28 cellular contexts compared by ENCODE assay signal in the genomic region with DNA sequence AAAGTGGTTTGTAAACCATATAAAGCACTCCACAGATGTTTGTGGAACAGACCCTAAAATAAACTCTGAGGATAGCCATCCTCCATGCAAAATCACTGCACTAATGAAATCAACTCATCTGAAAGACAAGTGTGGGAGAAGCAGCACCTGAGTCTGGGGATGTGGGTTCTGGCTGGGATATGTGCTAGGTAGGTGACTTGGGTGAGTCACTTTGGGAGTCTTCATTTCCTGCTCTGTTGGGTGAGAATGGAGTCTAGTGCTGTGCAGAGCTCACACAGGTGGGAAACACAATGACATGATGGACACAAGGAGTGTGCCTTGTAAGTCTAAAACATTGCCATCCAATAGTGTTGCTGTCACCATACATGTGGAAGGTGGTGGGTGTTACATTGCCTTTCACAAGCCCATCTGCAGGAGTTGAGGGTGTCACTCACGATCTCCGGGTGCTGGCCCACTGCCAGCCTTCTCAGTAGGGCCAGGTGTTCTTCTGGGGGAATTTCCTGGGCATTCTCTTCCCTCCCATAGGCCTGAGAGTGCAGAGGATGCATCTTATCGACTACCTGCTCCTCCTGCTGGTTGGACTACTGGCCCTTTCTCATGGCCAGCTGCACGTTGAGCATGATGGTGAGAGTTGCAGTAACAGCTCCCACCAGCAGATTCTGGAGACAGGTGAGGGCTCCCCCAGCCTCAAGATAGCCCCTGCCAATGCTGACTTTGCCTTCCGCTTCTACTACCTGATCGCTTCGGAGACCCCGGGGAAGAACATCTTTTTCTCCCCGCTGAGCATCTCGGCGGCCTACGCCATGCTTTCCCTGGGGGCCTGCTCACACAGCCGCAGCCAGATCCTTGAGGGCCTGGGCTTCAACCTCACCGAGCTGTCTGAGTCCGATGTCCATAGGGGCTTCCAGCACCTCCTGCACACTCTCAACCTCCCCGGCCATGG. TPM values are rescaled to one million over a fixed set of nuclear protein-coding genes. Genes with fewer than 3 reads are reported as not detected.
DNase-seq lines count a peak whose midpoint lies in the region; ATAC-seq, FAIRE-seq and TF ChIP-seq lines count a peak whose summit lies in the region.
"Had no signal": no experiment of that assay in that cellular context is flagged by ENCODE, and none has a peak within 500 bp of the region (broad histone marks: within the 10 kb centered on the region; RNA-seq: fewer than 3 reads in every experiment).

No MANE protein-coding gene starts in this region.

- CTCF ChIA-PET in mammary epithelial cell (lab: Charles Lee; ENCODE audit: low non-redundant PET), result no interaction called here
- CTCF ChIA-PET in MCF 10A (lab: Yijun Ruan, JAX), result interaction anchor here (4.8 kb wide), 1 partner anchor 14 kb away, joined by 32 read pairs; no protein-coding TSS in a partner anchor
- CTCF ChIA-PET in HepG2 (lab: Yijun Ruan, JAX; ENCODE audit: low intra/inter-chr PET ratio, low total read pairs), result no interaction called here

- H3K4me1 ChIP-seq in mammary epithelial cell (ENCODE audit: insufficient read depth, low read length) (no peaks in the 10 kb centered on the region), HepG2 (ENCODE audit: insufficient read depth, low read length) (peaks cover 72% of the 10 kb centered on the region)
- H3K4me1 ChIP-seq: SJSA1 had no signal

- no peak overlapping the region for H3K4me3 Mint-ChIP-seq in MCF 10A (ENCODE audit: unreplicated experiment)
- H3K4me3 Mint-ChIP-seq: GM23338 had no signal

- ATAC-seq in HepG2 (no peak), omental fat pad (ENCODE audit: low FRiP score) (no peak), HG03521 (IDR thresholded peaks at IDR 0.05; ENCODE audit: unreplicated experiment) (no peak)
- ATAC-seq: GM23338, Right ventricle myocardium inferior had no signal

- H3K4me2 ChIP-seq in mammary epithelial cell (ENCODE audit: insufficient read depth, low read depth, low read length) (no peak overlapping the region), HepG2 (ENCODE audit: low read depth, low read length) (peak overlapping the region; percentile 79)
- H3K4me2 ChIP-seq: GM23338 had no signal

- dilution Hi-C loops in mammary epithelial cell (cut with HindIII; ENCODE audit: low sequenced_read_pairs), result no loop called here

- H4K20me1 ChIP-seq in mammary epithelial cell (ENCODE audit: insufficient read depth, low read length) (no peaks in the 10 kb centered on the region), HepG2 (ENCODE audit: insufficient read depth, low read length) (no peaks in the 10 kb centered on the region)

- H3K9ac ChIP-seq in mammary epithelial cell (ENCODE audit: insufficient read depth, low read length), result no peak overlapping the region
- no peak overlapping the region for H3K9ac ChIP-seq in HepG2 (ENCODE audit: insufficient read depth, low read depth, low read length)

- H3K4me1 Mint-ChIP-seq in MCF 10A (ENCODE audit: insufficient read depth, unreplicated experiment), result no peaks in the 10 kb centered on the region
- H3K4me1 Mint-ChIP-seq: GM23338 had no signal

- TF ChIP-seq EP300 in HepG2 (IDR thresholded peaks at IDR 0.05; ENCODE audit: low read depth in 2 of 2, low read length in 2 of 2) (no peak), HepG2 (CRISPR knock-in tag; IDR thresholded peaks at IDR 0.05; ENCODE audit: borderline replicate concordance) (no peak)

- BruUV-seq in mammary epithelial cell (replicated peaks; lab: Mats Ljungman, UMichigan), result no TSS peak
- BruUV-seq in MCF 10A (replicated peaks; lab: Mats Ljungman, UMichigan), result no TSS peak
- BruUV-seq in HepG2 (replicated peaks; lab: Mats Ljungman, UMichigan), result no TSS peak

- no peak for TF ChIP-seq POLR2A in HepG2 (IDR thresholded peaks at IDR 0.05; ENCODE audit: insufficient read depth in 1 of 2, low read depth in 2 of 2, low read length in 2 of 2)

- H3K79me2 ChIP-seq in mammary epithelial cell (ENCODE audit: insufficient read depth, low read length) (no peaks in the 10 kb centered on the region), HepG2 (ENCODE audit: insufficient read depth, low read length) (peaks cover 3% of the 10 kb centered on the region)

- intact Hi-C loops in mammary epithelial cell (cut with micrococcal nuclease), result no loop called here
- intact Hi-C loops in MCF 10A (cut with micrococcal nuclease), result no loop called here
- intact Hi-C loops in HepG2 (cut with micrococcal nuclease; ENCODE audit: unreplicated experiment), result loop anchor here (5.0 kb wide), 1 partner anchor 34 kb away; no protein-coding TSS in a partner anchor

- POLR2A ChIA-PET in MCF 10A (lab: Yijun Ruan, JAX) (interaction anchor here (1.1 kb wide), 1 partner anchor 30 kb away, joined by 3 read pairs; no protein-coding TSS in a partner anchor), HepG2 (lab: Yijun Ruan, JAX) (interaction anchor here (0.8 to 4.6 kb wide), 6 partner anchors 11 to 52 kb away, joined by 4 to 51 read pairs (median 30); partner anchors contain the start of genes SERPINA3 and SERPINA5)

- no peak for FAIRE-seq in HepG2 (lab: Jason Lieb, UNC)
- FAIRE-seq: GM18507, RCC 7860 had no signal

- 88% methylated on average over 9 of the region's 16 CpGs for WGBS in mammary epithelial cell (ENCODE audit: low coverage, missing lambda C conversion rate)
- WGBS in HepG2 (ENCODE audit: low lambda C conversion rate), result 91% methylated on average over 16 of the region's 16 CpGs

- no peaks in the 10 kb centered on the region for H3K27me3 Mint-ChIP-seq in MCF 10A (ENCODE audit: insufficient read depth, unreplicated experiment)

- H3K27me3 ChIP-seq in mammary epithelial cell (ENCODE audit: insufficient read depth, low read length), result no peaks in the 10 kb centered on the region
- no peaks in the 10 kb centered on the region for H3K27me3 ChIP-seq in HepG2 (ENCODE audit: control insufficient read depth in 1 of 2, insufficient read depth in 2 of 2, low read length in 2 of 2)
- H3K27me3 ChIP-seq: SJSA1 had no signal

- TF ChIP-seq CTCF in mammary epithelial cell (conservative IDR thresholded peaks at IDR 0.05 in 1 of 2, IDR thresholded peaks at IDR 0.05 in 1 of 2; ENCODE audit: extremely low read depth in 1 of 2, insufficient read depth in 1 of 2, low read depth in 1 of 2, low read length in 2 of 2) (no peak), MCF 10A (IDR thresholded peaks at IDR 0.05; ENCODE audit: unreplicated experiment) (no peak), HepG2 (CRISPR knock-in tag; IDR thresholded peaks at IDR 0.05) (no peak), omental fat pad (IDR thresholded peaks at IDR 0.05) (no peak)

- H3K36me3 ChIP-seq in mammary epithelial cell (ENCODE audit: insufficient read depth, low read length) (no peaks in the 10 kb centered on the region), HepG2 (replicated peaks in 1 of 2; ENCODE audit: control insufficient read depth in 1 of 2, insufficient read depth in 2 of 2, low read length in 2 of 2) (no peaks in the 10 kb centered on the region)
- H3K36me3 ChIP-seq: SJSA1 had no signal

- no peaks in the 10 kb centered on the region for H3K36me3 Mint-ChIP-seq in MCF 10A (ENCODE audit: insufficient read depth, unreplicated experiment)

- H3K9me3 ChIP-seq in mammary epithelial cell (replicated peaks; ENCODE audit: insufficient read depth, low read length), result no peaks in the 10 kb centered on the region
- no peaks in the 10 kb centered on the region for H3K9me3 ChIP-seq in HepG2 (ENCODE audit: low read length)
- H3K9me3 ChIP-seq: SJSA1 had no signal

- no peaks in the 10 kb centered on the region for H3K9me3 Mint-ChIP-seq in MCF 10A (ENCODE audit: unreplicated experiment)
- H3K9me3 Mint-ChIP-seq: GM23338 had no signal

- H3K4me3 ChIP-seq in mammary epithelial cell (replicated peaks in 1 of 3; ENCODE audit: insufficient read depth in 1 of 3, low read depth in 2 of 3, low read length in 3 of 3) (no peak overlapping the region), HepG2 (replicated peaks in 1 of 3; ENCODE audit: insufficient read depth in 1 of 3, low read depth in 2 of 3, low read length in 3 of 3) (no peak overlapping the region)
- H3K4me3 ChIP-seq: GM23338, SJSA1 had no signal

- in situ Hi-C loops in mammary epithelial cell (cut with MboI; ENCODE audit: low sequenced_read_pairs in 2 of 2) (no loop called here), HepG2 (cut with HindIII; ENCODE audit: extremely low pct_ligation_motif_present, low pct_unique_long_range_greater_than_20kb) (no loop called here)

- H2AFZ ChIP-seq in mammary epithelial cell (ENCODE audit: low read depth, low read length), result no peak overlapping the region
- H2AFZ ChIP-seq in HepG2 (ENCODE audit: low read length), result no peak overlapping the region
- H2AFZ ChIP-seq: GM23338 had no signal

- no peak for TF ChIP-seq RAD21 in HepG2 (CRISPR knock-in tag; IDR thresholded peaks at IDR 0.05)

- DNase-seq in mammary epithelial cell (peak; percentile 20), MCF 10A (ENCODE audit: unreplicated experiment) (no peak), HepG2 (ENCODE audit: low spot score) (no peak), omental fat pad (ENCODE audit: low spot score) (peak; percentile 11), NOMO-1 treated with DMSO at 0.1 percent for 48 hours (lab: John Stamatoyannopoulos, UW; ENCODE audit: unreplicated experiment) (no peak), NCI-H128 (lab: John Stamatoyannopoulos, UW; ENCODE audit: unreplicated experiment) (no peak), hypothalamus (lab: John Stamatoyannopoulos, UW) (no peak)
- DNase-seq: 8988T, GDM1, HCEC 1CT, KBM-7, NCI-H1092 treated with DMSO at 0.1 percent for 48 hours, NCI-H146, NCI-H2029, NCI-H2171, NCI-H345, NCI-H524 treated with DMSO at 0.1 percent for 48 hours, OCI-M1 had no signal

- H3K27ac Mint-ChIP-seq in MCF 10A (ENCODE audit: low read depth, unreplicated experiment), result no peak overlapping the region
- H3K27ac Mint-ChIP-seq: GM23338 had no signal

- H3K27ac ChIP-seq in mammary epithelial cell (ENCODE audit: insufficient read depth, low read depth, low read length) (no peak overlapping the region), HepG2 (ENCODE audit: extremely low read length, insufficient read depth, low read length) (peak overlapping the region; percentile 3)
- H3K27ac ChIP-seq: C4-2B, HL-60, SJSA1 had no signal

RNA-seq across cellular contexts. Expression of gene SERPINA4, which starts 2.0 kb away (rescaled TPM):
- not detected for total RNA-seq in mammary epithelial cell
- not detected for polyA plus RNA-seq in mammary epithelial cell
- polyA minus RNA-seq in mammary epithelial cell, result not detected
- not detected in 2 replicates for total RNA-seq in MCF 10A (2022)
- 17.2 and 39.1 TPM in 2 replicates for total RNA-seq in HepG2 (2016; rRNA removed; fragmentation: Illumina TruSeq; extraction: Trizol)
- total RNA-seq in HepG2 (2016; cell fraction: cytosol; rRNA removed; fragmentation: Illumina TruSeq; extraction: Trizol; ENCODE audit: low read depth), result 5.1 and 5.2 TPM in 2 replicates
- 18.0 and 38.7 TPM in 2 replicates for total RNA-seq in HepG2 (2016; cell fraction: insoluble cytoplasmic fraction; rRNA removed; fragmentation: Illumina TruSeq; extraction: Trizol)
- total RNA-seq in HepG2 (2016; cell fraction: membrane; rRNA removed; fragmentation: Illumina TruSeq; extraction: Trizol), result 9.0 and 10.8 TPM in 2 replicates
- total RNA-seq in HepG2 (2016; cell fraction: nucleus; rRNA removed; fragmentation: Illumina TruSeq; extraction: Trizol), result 31.1 and 34.0 TPM in 2 replicates
- polyA plus RNA-seq in HepG2 (2011; rRNA removed), result 57.8 and 82.7 TPM in 2 replicates
- 51.9 and 68.1 TPM in 2 replicates for polyA plus RNA-seq in HepG2 (2011; cell fraction: cytosol; rRNA removed)
- 26.7 and 38.8 TPM in 2 replicates for polyA plus RNA-seq in HepG2 (2011; cell fraction: nucleus; rRNA removed)
- polyA plus RNA-seq in HepG2 (2012), result 39.8 and 51.8 TPM in 2 replicates
- polyA plus RNA-seq in HepG2 (2016; cell fraction: cytosol; fragmentation: Illumina TruSeq; extraction: Trizol; ENCODE audit: low read depth), result 4.5 and 5.5 TPM in 2 replicates
- 17.2 and 17.4 TPM in 2 replicates for polyA plus RNA-seq in HepG2 (2016; cell fraction: insoluble cytoplasmic fraction; fragmentation: Illumina TruSeq; extraction: Trizol; ENCODE audit: low read depth)
- polyA plus RNA-seq in HepG2 (2016; cell fraction: membrane; fragmentation: Illumina TruSeq; extraction: Trizol; ENCODE audit: low read depth), result 7.7 and 8.0 TPM in 2 replicates
- polyA plus RNA-seq in HepG2 (2016; cell fraction: nucleus; fragmentation: Illumina TruSeq; extraction: Trizol; ENCODE audit: insufficient read depth, low read depth), result 48.5 and 50.8 TPM in 2 replicates
- polyA minus RNA-seq in HepG2 (2011; rRNA and poly(A)+ RNA removed; ENCODE audit: low replicate concordance), result 48.7 TPM in 1 of 2 replicates, not detected in the other
- 12.7 and 23.3 TPM in 2 replicates for polyA minus RNA-seq in HepG2 (2011; cell fraction: cytosol; rRNA and poly(A)+ RNA removed)
- polyA minus RNA-seq in HepG2 (2011; cell fraction: nucleus; rRNA and poly(A)+ RNA removed), result 13.5 and 19.5 TPM in 2 replicates
- total RNA-seq in omental fat pad, result not detected
- total RNA-seq: GM23338, Right ventricle myocardium inferior, SJSA1 had no signal
- polyA plus RNA-seq: AG04450, GM23338 had no signal

RNA-seq across cellular contexts. Expression of gene SERPINA5, which starts 18.0 kb away (rescaled TPM):
- total RNA-seq in mammary epithelial cell (1 to 10 TPM in 1 of 2 donors, not detected in 1; 1.7 TPM), MCF 10A (2022) (0.35 TPM in 1 of 2 replicates, not detected in the other), HepG2 (2016; rRNA removed; fragmentation: Illumina TruSeq; extraction: Trizol) (237 and 498 TPM in 2 replicates), omental fat pad (1 to 10 TPM in 1 of 4 donors, under 1 TPM in 3; 0.24 to 4.3 (median 0.48) TPM)
- polyA plus RNA-seq in mammary epithelial cell (0.22 TPM), HepG2 (2011; rRNA removed) (449 and 569 TPM in 2 replicates)
- polyA minus RNA-seq in mammary epithelial cell, result not detected
- total RNA-seq in HepG2 (2016; cell fraction: cytosol; rRNA removed; fragmentation: Illumina TruSeq; extraction: Trizol; ENCODE audit: low read depth), result 71.6 and 82.2 TPM in 2 replicates
- 219 and 507 TPM in 2 replicates for total RNA-seq in HepG2 (2016; cell fraction: insoluble cytoplasmic fraction; rRNA removed; fragmentation: Illumina TruSeq; extraction: Trizol)
- 187 and 205 TPM in 2 replicates for total RNA-seq in HepG2 (2016; cell fraction: membrane; rRNA removed; fragmentation: Illumina TruSeq; extraction: Trizol)
- total RNA-seq in HepG2 (2016; cell fraction: nucleus; rRNA removed; fragmentation: Illumina TruSeq; extraction: Trizol), result 372 and 429 TPM in 2 replicates
- 331 and 435 TPM in 2 replicates for polyA plus RNA-seq in HepG2 (2011; cell fraction: cytosol; rRNA removed)
- polyA plus RNA-seq in HepG2 (2011; cell fraction: nucleus; rRNA removed), result 165 and 220 TPM in 2 replicates
- polyA plus RNA-seq in HepG2 (2012), result 423 and 569 TPM in 2 replicates
- polyA plus RNA-seq in HepG2 (2016; cell fraction: cytosol; fragmentation: Illumina TruSeq; extraction: Trizol; ENCODE audit: low read depth), result 81.2 and 88.3 TPM in 2 replicates
- 241 and 254 TPM in 2 replicates for polyA plus RNA-seq in HepG2 (2016; cell fraction: insoluble cytoplasmic fraction; fragmentation: Illumina TruSeq; extraction: Trizol; ENCODE audit: low read depth)
- polyA plus RNA-seq in HepG2 (2016; cell fraction: membrane; fragmentation: Illumina TruSeq; extraction: Trizol; ENCODE audit: low read depth), result 159 and 171 TPM in 2 replicates
- 573 and 590 TPM in 2 replicates for polyA plus RNA-seq in HepG2 (2016; cell fraction: nucleus; fragmentation: Illumina TruSeq; extraction: Trizol; ENCODE audit: insufficient read depth, low read depth)
- 0.30 and 414 TPM in 2 replicates for polyA minus RNA-seq in HepG2 (2011; rRNA and poly(A)+ RNA removed; ENCODE audit: low replicate concordance)
- 176 and 231 TPM in 2 replicates for polyA minus RNA-seq in HepG2 (2011; cell fraction: cytosol; rRNA and poly(A)+ RNA removed)
- polyA minus RNA-seq in HepG2 (2011; cell fraction: nucleus; rRNA and poly(A)+ RNA removed), result 87.0 and 105 TPM in 2 replicates
- polyA plus RNA-seq: AG04450 had no signal

RNA-seq across cellular contexts. Expression of gene SERPINA3, which starts 49.0 kb away (rescaled TPM):
- total RNA-seq in mammary epithelial cell (100 to 1,000 TPM in 1 of 2 donors, 1 to 10 TPM in 1; 5.2 to 998 TPM), MCF 10A (2022) (44.5 and 54.5 TPM in 2 replicates), HepG2 (2016; rRNA removed; fragmentation: Illumina TruSeq; extraction: Trizol) (433 and 825 TPM in 2 replicates), omental fat pad (100 to 1,000 TPM; 111 to 209 (median 125) TPM)
- polyA plus RNA-seq in mammary epithelial cell (17.5 TPM), HepG2 (2011; rRNA removed) (2,200 and 3,367 TPM in 2 replicates)
- 7.9 TPM for polyA minus RNA-seq in mammary epithelial cell
- total RNA-seq in HepG2 (2016; cell fraction: cytosol; rRNA removed; fragmentation: Illumina TruSeq; extraction: Trizol; ENCODE audit: low read depth), result 141 and 152 TPM in 2 replicates
- total RNA-seq in HepG2 (2016; cell fraction: insoluble cytoplasmic fraction; rRNA removed; fragmentation: Illumina TruSeq; extraction: Trizol), result 426 and 840 TPM in 2 replicates
- total RNA-seq in HepG2 (2016; cell fraction: membrane; rRNA removed; fragmentation: Illumina TruSeq; extraction: Trizol), result 232 and 248 TPM in 2 replicates
- total RNA-seq in HepG2 (2016; cell fraction: nucleus; rRNA removed; fragmentation: Illumina TruSeq; extraction: Trizol), result 726 and 813 TPM in 2 replicates
- polyA plus RNA-seq in HepG2 (2011; cell fraction: cytosol; rRNA removed), result 3,577 and 4,656 TPM in 2 replicates
- 1,545 and 2,325 TPM in 2 replicates for polyA plus RNA-seq in HepG2 (2011; cell fraction: nucleus; rRNA removed)
- 306 and 2,041 TPM in 2 replicates for polyA plus RNA-seq in HepG2 (2012)
- 168 and 171 TPM in 2 replicates for polyA plus RNA-seq in HepG2 (2016; cell fraction: cytosol; fragmentation: Illumina TruSeq; extraction: Trizol; ENCODE audit: low read depth)
- 463 and 467 TPM in 2 replicates for polyA plus RNA-seq in HepG2 (2016; cell fraction: insoluble cytoplasmic fraction; fragmentation: Illumina TruSeq; extraction: Trizol; ENCODE audit: low read depth)
- polyA plus RNA-seq in HepG2 (2016; cell fraction: membrane; fragmentation: Illumina TruSeq; extraction: Trizol; ENCODE audit: low read depth), result 216 and 234 TPM in 2 replicates
- polyA plus RNA-seq in HepG2 (2016; cell fraction: nucleus; fragmentation: Illumina TruSeq; extraction: Trizol; ENCODE audit: insufficient read depth, low read depth), result 1,122 and 1,162 TPM in 2 replicates
- 0.47 and 1,312 TPM in 2 replicates for polyA minus RNA-seq in HepG2 (2011; rRNA and poly(A)+ RNA removed; ENCODE audit: low replicate concordance)
- polyA minus RNA-seq in HepG2 (2011; cell fraction: cytosol; rRNA and poly(A)+ RNA removed), result 680 and 1,323 TPM in 2 replicates
- 461 and 851 TPM in 2 replicates for polyA minus RNA-seq in HepG2 (2011; cell fraction: nucleus; rRNA and poly(A)+ RNA removed)
- total RNA-seq: GM23338 had no signal
- polyA plus RNA-seq: GM23338 had no signal

RNA-seq across cellular contexts. Expression of gene SERPINA12, which starts 53.9 kb away (rescaled TPM):
- not detected for total RNA-seq in mammary epithelial cell
- not detected for polyA plus RNA-seq in mammary epithelial cell
- not detected for polyA minus RNA-seq in mammary epithelial cell
- total RNA-seq in MCF 10A (2022), result not detected in 2 replicates
- total RNA-seq in HepG2 (2016; rRNA removed; fragmentation: Illumina TruSeq; extraction: Trizol), result not detected in 2 replicates
- total RNA-seq in HepG2 (2016; cell fraction: cytosol; rRNA removed; fragmentation: Illumina TruSeq; extraction: Trizol; ENCODE audit: low read depth), result not detected in 2 replicates
- not detected in 2 replicates for total RNA-seq in HepG2 (2016; cell fraction: insoluble cytoplasmic fraction; rRNA removed; fragmentation: Illumina TruSeq; extraction: Trizol)
- not detected in 2 replicates for total RNA-seq in HepG2 (2016; cell fraction: membrane; rRNA removed; fragmentation: Illumina TruSeq; extraction: Trizol)
- total RNA-seq in HepG2 (2016; cell fraction: nucleus; rRNA removed; fragmentation: Illumina TruSeq; extraction: Trizol), result not detected in 2 replicates
- polyA plus RNA-seq in HepG2 (2011; rRNA removed), result 0.08 TPM in 1 of 2 replicates, not detected in the other
- polyA plus RNA-seq in HepG2 (2011; cell fraction: cytosol; rRNA removed), result 0.07 TPM in 1 of 2 replicates, not detected in the other
- polyA plus RNA-seq in HepG2 (2011; cell fraction: nucleus; rRNA removed), result not detected in 2 replicates
- polyA plus RNA-seq in HepG2 (2012), result 9.8 and 20.4 TPM in 2 replicates
- not detected in 2 replicates for polyA plus RNA-seq in HepG2 (2016; cell fraction: cytosol; fragmentation: Illumina TruSeq; extraction: Trizol; ENCODE audit: low read depth)
- polyA plus RNA-seq in HepG2 (2016; cell fraction: insoluble cytoplasmic fraction; fragmentation: Illumina TruSeq; extraction: Trizol; ENCODE audit: low read depth), result 0.11 TPM in 1 of 2 replicates, not detected in the other
- 0.08 TPM in 1 of 2 replicates, not detected in the other for polyA plus RNA-seq in HepG2 (2016; cell fraction: membrane; fragmentation: Illumina TruSeq; extraction: Trizol; ENCODE audit: low read depth)
- polyA plus RNA-seq in HepG2 (2016; cell fraction: nucleus; fragmentation: Illumina TruSeq; extraction: Trizol; ENCODE audit: insufficient read depth, low read depth), result not detected in 2 replicates
- 0.10 TPM in 1 of 2 replicates, not detected in the other for polyA minus RNA-seq in HepG2 (2011; rRNA and poly(A)+ RNA removed; ENCODE audit: low replicate concordance)
- polyA minus RNA-seq in HepG2 (2011; cell fraction: cytosol; rRNA and poly(A)+ RNA removed), result not detected in 2 replicates
- not detected in 2 replicates for polyA minus RNA-seq in HepG2 (2011; cell fraction: nucleus; rRNA and poly(A)+ RNA removed)
- not detected for total RNA-seq in omental fat pad
- total RNA-seq: GM23338, HT-29, Right ventricle myocardium inferior, SJSA1 had no signal
- polyA plus RNA-seq: AG04450, GM23338 had no signal

Comparison
In these comparisons a context has a peak if more than half of its experiments do, and no peak if none do; other contexts are left out.
1. DNase-seq: peak in mammary epithelial cell (single experiment) and omental fat pad (single experiment); none in MCF 10A (single experiment), HepG2 (single experiment), NOMO-1 treated with DMSO at 0.1 percent for 48 hours (single experiment), NCI-H128 (single experiment) and hypothalamus (0 of 51).
2. RNA of gene SERPINA5, which starts 18.0 kb away (total RNA-seq): 71.6 to 507 TPM in HepG2; 1.7 TPM in mammary epithelial cell, 0.24 to 4.3 TPM in omental fat pad and 0.35 TPM in MCF 10A; every median in the first group is over 10 times any median in the second.